1 cellular context compared by ENCODE assay signal in the genomic region with DNA sequence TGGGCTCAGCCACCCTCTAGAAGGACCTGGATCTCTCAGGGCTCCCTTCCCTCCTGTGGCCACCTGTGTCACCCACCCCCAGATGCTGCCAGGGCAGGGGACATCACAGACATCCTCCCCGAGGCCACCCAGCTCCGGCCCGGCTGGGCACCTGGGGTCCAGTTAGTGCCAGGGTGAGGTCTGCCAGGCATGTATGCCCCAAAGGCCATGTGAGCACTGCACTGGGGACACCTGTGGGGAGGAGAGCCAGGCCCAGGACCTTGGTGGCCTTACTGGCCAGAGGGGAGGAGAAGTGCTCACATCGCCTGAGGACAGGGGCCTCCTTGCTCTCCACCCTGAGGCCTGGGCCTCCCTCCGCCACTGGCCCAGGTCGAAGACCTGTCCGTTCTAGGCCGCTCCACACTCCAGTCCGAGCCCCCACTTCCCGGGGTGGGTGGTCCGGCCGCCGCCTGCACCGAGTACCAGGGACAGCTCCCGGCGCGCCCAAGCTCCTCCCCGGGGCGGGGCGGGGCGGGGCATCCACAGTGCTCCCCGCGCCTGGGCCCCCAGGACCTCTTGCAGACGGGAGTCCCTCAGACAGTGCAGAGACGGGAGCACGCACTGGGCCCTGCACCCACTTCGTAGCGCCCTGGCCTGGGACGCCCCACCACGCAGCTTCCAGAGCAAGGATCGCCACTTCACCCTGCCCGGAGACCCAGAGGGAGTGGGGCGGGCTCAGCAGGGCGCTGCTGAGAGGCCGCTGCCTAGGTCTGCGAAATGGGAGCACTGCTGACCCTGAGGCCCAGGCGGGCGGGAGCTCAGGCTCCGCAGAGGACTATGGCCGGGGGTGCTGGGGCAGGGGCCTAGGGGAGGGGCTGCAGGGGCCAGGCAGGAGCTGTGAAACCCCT.
TF ChIP-seq lines count a peak whose summit lies in the region.

No MANE protein-coding gene starts in this region.

TF ChIP-seq in GM23338, 12 proteins besides CTCF, POLR2A, EP300 and RAD21 (continued from another document):
- TF ChIP-seq ZNF462 (CRISPR knock-in tag; IDR thresholded peaks at IDR 0.05): no peak
